In the genomic region with DNA sequence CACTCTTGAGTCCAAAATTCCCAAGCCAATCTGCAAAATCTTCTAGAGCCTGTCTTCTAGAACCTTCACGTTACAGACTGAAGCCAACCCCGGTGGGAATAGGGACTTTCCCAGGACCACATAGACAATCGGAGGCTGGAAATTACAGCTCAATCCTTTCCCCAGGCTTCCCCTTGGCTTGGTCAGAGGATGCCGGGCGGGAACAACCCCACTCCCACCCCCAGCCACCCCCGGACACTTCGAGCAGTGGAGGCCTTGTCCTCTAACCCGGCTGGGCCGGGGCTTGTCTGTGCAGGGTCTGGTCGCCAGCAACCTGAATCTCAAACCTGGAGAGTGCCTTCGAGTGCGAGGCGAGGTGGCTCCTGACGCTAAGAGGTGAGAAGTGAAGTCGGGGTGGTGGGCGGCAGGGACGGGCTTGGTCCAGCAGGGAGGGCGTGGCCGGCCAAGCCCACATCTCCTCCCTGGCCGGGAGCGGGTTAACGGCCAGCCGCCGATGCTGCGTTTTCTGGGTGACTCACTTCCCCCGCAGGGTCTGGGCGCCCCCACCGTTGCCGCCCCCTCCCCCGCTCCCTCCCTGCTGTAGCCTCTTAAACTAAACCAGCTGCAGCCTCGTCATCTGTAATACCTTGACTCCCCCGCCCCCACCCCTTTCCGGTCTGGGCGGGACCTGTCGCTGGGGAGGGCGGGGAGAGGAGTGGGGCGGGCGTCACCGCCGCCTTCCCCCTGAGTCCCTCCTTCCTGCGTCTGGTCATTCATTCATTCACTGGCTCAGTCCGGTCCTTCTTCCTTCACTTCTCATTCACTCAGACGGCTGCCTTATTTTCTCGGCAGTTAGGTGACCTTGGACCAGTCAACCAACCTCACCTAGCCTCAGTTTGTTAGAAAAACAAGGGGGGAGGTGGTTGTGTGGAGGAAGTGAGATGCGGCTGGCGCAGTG, we compare ENCODE assay signal across 1 cellular context.
A peak's percentile ranks its signal among the peaks of the same experiment; 100 is the strongest.
TF ChIP-seq lines count a peak whose summit lies in the region.

No MANE protein-coding gene starts in this region.

TF ChIP-seq in GM12878, 131 proteins besides CTCF, POLR2A, EP300 and RAD21 (continued from another document):
- TF ChIP-seq, protein P1, sequence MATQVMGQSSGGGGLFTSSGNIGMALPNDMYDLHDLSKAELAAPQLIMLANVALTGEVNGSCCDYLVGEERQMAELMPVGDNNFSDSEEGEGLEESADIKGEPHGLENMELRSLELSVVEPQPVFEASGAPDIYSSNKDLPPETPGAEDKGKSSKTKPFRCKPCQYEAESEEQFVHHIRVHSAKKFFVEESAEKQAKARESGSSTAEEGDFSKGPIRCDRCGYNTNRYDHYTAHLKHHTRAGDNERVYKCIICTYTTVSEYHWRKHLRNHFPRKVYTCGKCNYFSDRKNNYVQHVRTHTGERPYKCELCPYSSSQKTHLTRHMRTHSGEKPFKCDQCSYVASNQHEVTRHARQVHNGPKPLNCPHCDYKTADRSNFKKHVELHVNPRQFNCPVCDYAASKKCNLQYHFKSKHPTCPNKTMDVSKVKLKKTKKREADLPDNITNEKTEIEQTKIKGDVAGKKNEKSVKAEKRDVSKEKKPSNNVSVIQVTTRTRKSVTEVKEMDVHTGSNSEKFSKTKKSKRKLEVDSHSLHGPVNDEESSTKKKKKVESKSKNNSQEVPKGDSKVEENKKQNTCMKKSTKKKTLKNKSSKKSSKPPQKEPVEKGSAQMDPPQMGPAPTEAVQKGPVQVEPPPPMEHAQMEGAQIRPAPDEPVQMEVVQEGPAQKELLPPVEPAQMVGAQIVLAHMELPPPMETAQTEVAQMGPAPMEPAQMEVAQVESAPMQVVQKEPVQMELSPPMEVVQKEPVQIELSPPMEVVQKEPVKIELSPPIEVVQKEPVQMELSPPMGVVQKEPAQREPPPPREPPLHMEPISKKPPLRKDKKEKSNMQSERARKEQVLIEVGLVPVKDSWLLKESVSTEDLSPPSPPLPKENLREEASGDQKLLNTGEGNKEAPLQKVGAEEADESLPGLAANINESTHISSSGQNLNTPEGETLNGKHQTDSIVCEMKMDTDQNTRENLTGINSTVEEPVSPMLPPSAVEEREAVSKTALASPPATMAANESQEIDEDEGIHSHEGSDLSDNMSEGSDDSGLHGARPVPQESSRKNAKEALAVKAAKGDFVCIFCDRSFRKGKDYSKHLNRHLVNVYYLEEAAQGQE (IDR thresholded peaks at IDR 0.05; ENCODE audit: low read depth, low read length), result no peak
- TF ChIP-seq, protein P2, sequence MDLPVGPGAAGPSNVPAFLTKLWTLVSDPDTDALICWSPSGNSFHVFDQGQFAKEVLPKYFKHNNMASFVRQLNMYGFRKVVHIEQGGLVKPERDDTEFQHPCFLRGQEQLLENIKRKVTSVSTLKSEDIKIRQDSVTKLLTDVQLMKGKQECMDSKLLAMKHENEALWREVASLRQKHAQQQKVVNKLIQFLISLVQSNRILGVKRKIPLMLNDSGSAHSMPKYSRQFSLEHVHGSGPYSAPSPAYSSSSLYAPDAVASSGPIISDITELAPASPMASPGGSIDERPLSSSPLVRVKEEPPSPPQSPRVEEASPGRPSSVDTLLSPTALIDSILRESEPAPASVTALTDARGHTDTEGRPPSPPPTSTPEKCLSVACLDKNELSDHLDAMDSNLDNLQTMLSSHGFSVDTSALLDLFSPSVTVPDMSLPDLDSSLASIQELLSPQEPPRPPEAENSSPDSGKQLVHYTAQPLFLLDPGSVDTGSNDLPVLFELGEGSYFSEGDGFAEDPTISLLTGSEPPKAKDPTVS (IDR thresholded peaks at IDR 0.05; ENCODE audit: low read depth, low read length), result peak; percentile 95
- TF ChIP-seq IKZF1 (conservative IDR thresholded peaks at IDR 0.05) (peak; percentile 58; the same call in 1 of the 2 replicates), ZZZ3 (IDR thresholded peaks at IDR 0.05; ENCODE audit: control insufficient read depth, insufficient read length, low read depth) (no peak), KLF5 (IDR thresholded peaks at IDR 0.05; ENCODE audit: partially characterized antibody) (no peak), NR2F1 (conservative IDR thresholded peaks at IDR 0.05) (0 out of 2 replicates have a peak, but pooled peaks have one; percentile 28), MTA2 (IDR thresholded peaks at IDR 0.05; ENCODE audit: low read depth) (peak; percentile 50; the same call in 1 of the 2 replicates), NFXL1 (IDR thresholded peaks at IDR 0.05; ENCODE audit: borderline replicate concordance) (no peak), IRF4 (IDR thresholded peaks at IDR 0.05; ENCODE audit: low read depth, low read length) (no peak), MYC (IDR thresholded peaks at IDR 0.05; ENCODE audit: insufficient read depth, insufficient read length, insufficient replicate concordance, low read length, severe bottlenecking) (no peak), MEF2A (IDR thresholded peaks at IDR 0.05; ENCODE audit: insufficient read depth, low read depth, low read length) (no peak), ZSCAN29 (IDR thresholded peaks at IDR 0.05) (no peak), NBN (IDR thresholded peaks at IDR 0.05) (peak; percentile 78), ATF7 (IDR thresholded peaks at IDR 0.05; ENCODE audit: low read depth) (peak; percentile 71; the same call in 1 of the 2 replicates), RAD51 (IDR thresholded peaks at IDR 0.05) (0 out of 2 replicates have a peak, but pooled peaks have one; percentile 13), CHD2 (IDR thresholded peaks at IDR 0.05; ENCODE audit: borderline replicate concordance, low read depth, low read length) (0 out of 2 replicates have a peak, but pooled peaks have one; percentile 19), BCL11A (IDR thresholded peaks at IDR 0.05; ENCODE audit: low read depth, low read length) (no peak), CUX1 (IDR thresholded peaks at IDR 0.05; ENCODE audit: insufficient replicate concordance, low read depth, low read length) (no peak), KDM1A (IDR thresholded peaks at IDR 0.05; ENCODE audit: borderline replicate concordance) (no peak), SRF (IDR thresholded peaks at IDR 0.05; ENCODE audit: low read depth in 2 of 2, low read length in 2 of 2) (no peak), CBX3 (IDR thresholded peaks at IDR 0.05; ENCODE audit: borderline replicate concordance, low read depth) (no peak), CHD1 (IDR thresholded peaks at IDR 0.05; ENCODE audit: low read depth, low read length) (no peak)
- TF ChIP-seq, protein P3, sequence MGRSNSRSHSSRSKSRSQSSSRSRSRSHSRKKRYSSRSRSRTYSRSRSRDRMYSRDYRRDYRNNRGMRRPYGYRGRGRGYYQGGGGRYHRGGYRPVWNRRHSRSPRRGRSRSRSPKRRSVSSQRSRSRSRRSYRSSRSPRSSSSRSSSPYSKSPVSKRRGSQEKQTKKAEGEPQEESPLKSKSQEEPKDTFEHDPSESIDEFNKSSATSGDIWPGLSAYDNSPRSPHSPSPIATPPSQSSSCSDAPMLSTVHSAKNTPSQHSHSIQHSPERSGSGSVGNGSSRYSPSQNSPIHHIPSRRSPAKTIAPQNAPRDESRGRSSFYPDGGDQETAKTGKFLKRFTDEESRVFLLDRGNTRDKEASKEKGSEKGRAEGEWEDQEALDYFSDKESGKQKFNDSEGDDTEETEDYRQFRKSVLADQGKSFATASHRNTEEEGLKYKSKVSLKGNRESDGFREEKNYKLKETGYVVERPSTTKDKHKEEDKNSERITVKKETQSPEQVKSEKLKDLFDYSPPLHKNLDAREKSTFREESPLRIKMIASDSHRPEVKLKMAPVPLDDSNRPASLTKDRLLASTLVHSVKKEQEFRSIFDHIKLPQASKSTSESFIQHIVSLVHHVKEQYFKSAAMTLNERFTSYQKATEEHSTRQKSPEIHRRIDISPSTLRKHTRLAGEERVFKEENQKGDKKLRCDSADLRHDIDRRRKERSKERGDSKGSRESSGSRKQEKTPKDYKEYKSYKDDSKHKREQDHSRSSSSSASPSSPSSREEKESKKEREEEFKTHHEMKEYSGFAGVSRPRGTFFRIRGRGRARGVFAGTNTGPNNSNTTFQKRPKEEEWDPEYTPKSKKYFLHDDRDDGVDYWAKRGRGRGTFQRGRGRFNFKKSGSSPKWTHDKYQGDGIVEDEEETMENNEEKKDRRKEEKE (IDR thresholded peaks at IDR 0.05), result no peak
